ENCODE assay signal across 25 cellular contexts in the genomic region with DNA sequence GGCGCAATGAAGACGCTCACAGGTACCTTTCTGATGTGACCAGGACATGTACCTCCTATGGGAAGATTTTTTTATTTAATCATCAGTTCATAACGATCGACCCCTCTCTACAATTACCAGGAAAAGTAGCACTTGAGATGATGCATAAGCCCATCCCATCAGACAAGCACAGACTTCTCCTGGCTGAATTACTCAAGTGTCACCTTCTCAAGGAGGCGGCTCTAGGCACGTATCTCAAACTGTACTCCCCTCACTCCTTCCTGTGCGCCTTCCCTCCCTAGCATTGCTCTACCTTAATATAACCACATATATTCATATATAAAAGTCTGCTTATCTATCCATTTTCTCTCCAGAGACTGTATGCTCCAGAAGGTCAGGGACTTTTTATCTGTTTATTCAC.
"Had no signal": no experiment of that assay in that cellular context is flagged by ENCODE, and none has a peak within 500 bp of the region (broad histone marks: within the 10 kb centered on the region; RNA-seq: fewer than 3 reads in every experiment).

No MANE protein-coding gene starts in this region.

- H3K27ac ChIP-seq: gastrocnemius medialis, spleen, suprapubic skin, tibial artery had no signal

- H3K27me3 Mint-ChIP-seq: activated CD4-positive, alpha-beta memory T cell treated with anti-CD3 and anti-CD28 coated beads, Interleukin-2, amount 10 ng/mL, durations not matched to agents 7 days and 5 days; activated CD4-positive, alpha-beta T cell treated with anti-CD3 and anti-CD28 coated beads, Interleukin-2, amount 10 ng/mL, durations not matched to agents 7 days and 5 days had no signal

- H3K9me3 ChIP-seq: gastrocnemius medialis, spleen, suprapubic skin, tibial artery had no signal

- H3K36me3 ChIP-seq: gastrocnemius medialis had no signal

- H3K4me3 ChIP-seq: gastrocnemius medialis, hepatocyte, spleen, suprapubic skin, tibial artery had no signal

- H3K9me3 Mint-ChIP-seq: activated CD4-positive, alpha-beta memory T cell treated with anti-CD3 and anti-CD28 coated beads, Interleukin-2, amount 10 ng/mL, durations not matched to agents 7 days and 5 days; activated CD4-positive, alpha-beta T cell treated with anti-CD3 and anti-CD28 coated beads, Interleukin-2, amount 10 ng/mL, durations not matched to agents 7 days and 5 days; activated naive CD4-positive, alpha-beta T cell treated with anti-CD3 and anti-CD28 coated beads, Interleukin-2, amount 50 U/mL, for 72 hours; activated T-helper 2 cell treated with anti-CD3 and anti-CD28 coated beads, Interferon-gamma antibody, Interleukin-2, Interleukin-4, amounts not matched to agents 10 μg/mL and 5 μg/mL and 100 μg/mL, durations not matched to agents 14 hours and 24 hours and 36 hours; natural killer cell; T-helper 2 cell treated with Interferon-gamma antibody and Interleukin-4, amounts not matched to agents 5 μg/mL and 100 μg/mL, for 36 hours had no signal

- H3K36me3 Mint-ChIP-seq: activated naive CD4-positive, alpha-beta T cell treated with anti-CD3 and anti-CD28 coated beads, Interleukin-2, amount 50 U/mL, for 72 hours; natural killer cell had no signal

- H3K27me3 ChIP-seq: gastrocnemius medialis, hepatocyte, spleen, suprapubic skin, tibial artery had no signal

- H3K4me1 ChIP-seq: suprapubic skin had no signal

- FAIRE-seq: colon, endometrium had no signal

- DNase-seq: activated CD4-positive, alpha-beta memory T cell treated with anti-CD3 and anti-CD28 coated beads, Interleukin-2, amount 10 ng/mL, durations not matched to agents 7 days and 5 days; activated CD4-positive, alpha-beta T cell treated with anti-CD3 and anti-CD28 coated beads for 1 hour; activated CD4-positive, alpha-beta T cell treated with anti-CD3 and anti-CD28 coated beads, Interleukin-2, amount 10 ng/mL, durations not matched to agents 7 days and 5 days; activated CD8-positive, alpha-beta memory T cell treated with anti-CD3 and anti-CD28 coated beads, Interleukin-2, amount 50 U/mL, for 48 hours; activated T-cell treated with anti-CD3 and anti-CD28 coated beads, Interleukin-2, amount 50 U/mL, for 48 hours; dermis blood vessel endothelial cell; effector CD4-positive, alpha-beta T cell; gastrocnemius medialis; islet precursor cell; left colon; midbrain; natural killer cell; posterior cingulate gyrus; right cardiac atrium; spleen; stimulated activated naive CD4-positive, alpha-beta T cell; T-helper 1 cell; tibial artery had no signal

- H3K4me1 Mint-ChIP-seq: activated CD4-positive, alpha-beta memory T cell treated with anti-CD3 and anti-CD28 coated beads, Interleukin-2, amount 10 ng/mL, durations not matched to agents 7 days and 5 days; activated CD4-positive, alpha-beta T cell treated with anti-CD3 and anti-CD28 coated beads, Interleukin-2, amount 10 ng/mL, durations not matched to agents 7 days and 5 days; natural killer cell had no signal

- H3K4me3 Mint-ChIP-seq: activated CD4-positive, alpha-beta memory T cell treated with anti-CD3 and anti-CD28 coated beads, Interleukin-2, amount 10 ng/mL, durations not matched to agents 7 days and 5 days; activated CD4-positive, alpha-beta T cell treated with anti-CD3 and anti-CD28 coated beads, Interleukin-2, amount 10 ng/mL, durations not matched to agents 7 days and 5 days; natural killer cell; T-helper 2 cell treated with Interferon-gamma antibody and Interleukin-4, amounts not matched to agents 5 μg/mL and 100 μg/mL, for 36 hours had no signal

- ATAC-seq: activated naive CD4-positive, alpha-beta T cell treated with anti-CD3 and anti-CD28 coated beads, Interleukin-2, amount 50 U/mL, for 72 hours; gastrocnemius medialis; left colon; natural killer cell; right cardiac atrium had no signal

- H3K27ac Mint-ChIP-seq: activated CD4-positive, alpha-beta memory T cell treated with anti-CD3 and anti-CD28 coated beads, Interleukin-2, amount 10 ng/mL, durations not matched to agents 7 days and 5 days; activated CD4-positive, alpha-beta T cell treated with anti-CD3 and anti-CD28 coated beads, Interleukin-2, amount 10 ng/mL, durations not matched to agents 7 days and 5 days; activated naive CD4-positive, alpha-beta T cell treated with anti-CD3 and anti-CD28 coated beads, Interleukin-2, amount 50 U/mL, for 72 hours; activated T-helper 2 cell treated with anti-CD3 and anti-CD28 coated beads, Interferon-gamma antibody, Interleukin-2, Interleukin-4, amounts not matched to agents 10 μg/mL and 5 μg/mL and 100 μg/mL, durations not matched to agents 14 hours and 24 hours and 36 hours; natural killer cell; T-helper 2 cell treated with Interferon-gamma antibody and Interleukin-4, amounts not matched to agents 5 μg/mL and 100 μg/mL, for 36 hours had no signal

- H3K4me2 ChIP-seq: hepatocyte had no signal

- H2AFZ ChIP-seq: hepatocyte had no signal
